20 cellular contexts compared by ENCODE assay signal in genomic region chr15:55230953-55231352, GRCh38. TPM values are rescaled to one million over a fixed set of nuclear protein-coding genes. Genes with fewer than 3 reads are reported as not detected.
A peak's percentile ranks its signal among the peaks of the same experiment; 100 is the strongest.
DNase-seq lines count a peak whose midpoint lies in the region; ATAC-seq, FAIRE-seq and TF ChIP-seq lines count a peak whose summit lies in the region.
"Had no signal": no experiment of that assay in that cellular context is flagged by ENCODE, and none has a peak within 500 bp of the region (broad histone marks: within the 10 kb centered on the region; RNA-seq: fewer than 3 reads in every experiment).

No MANE protein-coding gene starts in this region.

- peaks cover 51% of the 10 kb centered on the region for H3K79me2 ChIP-seq in K562 (ENCODE audit: control insufficient read depth, insufficient read depth, low read length)

- no peaks in the 10 kb centered on the region for H3K9me3 Mint-ChIP-seq in activated T-cell treated with anti-CD3 and anti-CD28 coated beads, Interleukin-2, amount 50 U/mL, for 24 hours
- H3K9me3 Mint-ChIP-seq in natural killer cell treated with Interleukin-12 subunit alpha and Interleukin-12 subunit beta and Interleukin-15 and Interleukin-18, amount 100 ng/mL, for 72 hours: no peaks in the 10 kb centered on the region
- H3K9me3 Mint-ChIP-seq: CD14-positive monocyte had no signal

- H3K27me3 ChIP-seq in HL-60 (ENCODE audit: insufficient read depth, poor library complexity, severe bottlenecking): no peaks in the 10 kb centered on the region
- no peaks in the 10 kb centered on the region for H3K27me3 ChIP-seq in K562 (ENCODE audit: control insufficient read depth in 2 of 2, insufficient read depth in 2 of 2, low read length in 2 of 2)

- H3K36me3 Mint-ChIP-seq in activated T-cell treated with anti-CD3 and anti-CD28 coated beads, Interleukin-2, amount 50 U/mL, for 24 hours (ENCODE audit: low read depth): peaks cover 92% of the 10 kb centered on the region
- H3K36me3 Mint-ChIP-seq in natural killer cell treated with Interleukin-12 subunit alpha and Interleukin-12 subunit beta and Interleukin-15 and Interleukin-18, amount 100 ng/mL, for 72 hours: peaks cover 22% of the 10 kb centered on the region

- no peak for TF ChIP-seq POLR2A in K562 (conservative IDR thresholded peaks at IDR 0.05)

- no peak overlapping the region for H3K4me3 ChIP-seq in HL-60 (replicated peaks; ENCODE audit: insufficient read depth, low read length)
- no peak overlapping the region for H3K4me3 ChIP-seq in K562

- H3K27ac ChIP-seq in HL-60 (replicated peaks) (peak overlapping the region; percentile 26), K562 (ENCODE audit: extremely low read depth, low read depth, low read length) (no peak overlapping the region)

- TF ChIP-seq EP300 in K562 (IDR thresholded peaks at IDR 0.05; ENCODE audit: low read length): no peak

- TF ChIP-seq RAD21 in K562 (CRISPR knock-in tag; conservative IDR thresholded peaks at IDR 0.05 in 1 of 2, IDR thresholded peaks at IDR 0.05 in 1 of 2): no peak

- no peaks in the 10 kb centered on the region for H3K9me1 ChIP-seq in K562 (ENCODE audit: control insufficient read depth, insufficient read depth, low read length)

- POLR2A ChIA-PET in K562 (lab: Yijun Ruan, JAX): interaction anchor here (0.6 to 2.2 kb wide), 5 partner anchors 9 to 499 kb away, joined by 3 to 7 read pairs (median 3); partner anchors contain the start of gene RSL24D1

- no peak overlapping the region for H3K9ac ChIP-seq in K562 (ENCODE audit: insufficient read depth in 1 of 2, low read depth in 2 of 2, low read length in 2 of 2)

- BruUV-seq in K562 (replicated peaks; lab: Mats Ljungman, UMichigan): no TSS peak

- H3K4me3 Mint-ChIP-seq in activated T-cell treated with anti-CD3 and anti-CD28 coated beads, Interleukin-2, amount 50 U/mL, for 24 hours: no peak overlapping the region
- peak overlapping the region; percentile 67 for H3K4me3 Mint-ChIP-seq in natural killer cell treated with Interleukin-12 subunit alpha and Interleukin-12 subunit beta and Interleukin-15 and Interleukin-18, amount 100 ng/mL, for 72 hours
- H3K4me3 Mint-ChIP-seq: B cell, CD14-positive monocyte had no signal

- WGBS in K562 (ENCODE audit: insufficient coverage, low coverage, missing lambda C conversion rate): 86% methylated on average over 1 of the region's 1 CpG

- H3K4me2 ChIP-seq in K562 (ENCODE audit: insufficient read depth, low read length): no peak overlapping the region

- FAIRE-seq in K562 (lab: Jason Lieb, UNC) (no peak), RCC 7860 (lab: Jason Lieb, UNC) (no peak)
- FAIRE-seq: H54 had no signal

- peaks cover 44% of the 10 kb centered on the region for H3K4me1 Mint-ChIP-seq in activated T-cell treated with anti-CD3 and anti-CD28 coated beads, Interleukin-2, amount 50 U/mL, for 24 hours (ENCODE audit: low read depth)
- peaks cover 29 to 30% of the 10 kb centered on the region in 2 donors for H3K4me1 Mint-ChIP-seq in natural killer cell treated with Interleukin-12 subunit alpha and Interleukin-12 subunit beta and Interleukin-15 and Interleukin-18, amount 100 ng/mL, for 72 hours (ENCODE audit: low read depth in 2 of 2)
- H3K4me1 Mint-ChIP-seq: B cell had no signal

- no peaks in the 10 kb centered on the region for H3K27me3 Mint-ChIP-seq in activated T-cell treated with anti-CD3 and anti-CD28 coated beads, Interleukin-2, amount 50 U/mL, for 24 hours
- no peaks in the 10 kb centered on the region for H3K27me3 Mint-ChIP-seq in natural killer cell treated with Interleukin-12 subunit alpha and Interleukin-12 subunit beta and Interleukin-15 and Interleukin-18, amount 100 ng/mL, for 72 hours
- H3K27me3 Mint-ChIP-seq: B cell had no signal

- H4K20me1 ChIP-seq in K562 (replicated peaks; ENCODE audit: control insufficient read depth, insufficient read depth, low read length): no peaks in the 10 kb centered on the region

- TF ChIP-seq CTCF in HL-60 (IDR thresholded peaks at IDR 0.05; ENCODE audit: insufficient read depth, low read length) (no peak), K562 (IDR thresholded peaks at IDR 0.05 in 2 of 3, conservative IDR thresholded peaks at IDR 0.05 in 1 of 3; ENCODE audit: insufficient read depth in 2 of 3, low read depth in 1 of 3, low read length in 3 of 3) (no peak)

- no peak for DNase-seq in activated T-cell treated with anti-CD3 and anti-CD28 coated beads, Interleukin-2, amount 50 U/mL, for 24 hours
- DNase-seq in activated T-cell treated with anti-CD3 and anti-CD28 coated beads for 4 hours (no peak), HL-60 (ENCODE audit: low read depth in 1 of 2, low spot score in 1 of 2) (no peak), K562 (ENCODE audit: extremely low read depth in 1 of 4, low spot score in 3 of 4) (no peak), RCC 7860 (ENCODE audit: low spot score) (no peak), NCI-H1048 (lab: John Stamatoyannopoulos, UW) (no peak)
- no peak for DNase-seq in natural killer cell treated with Interleukin-12 subunit alpha and Interleukin-12 subunit beta and Interleukin-15 and Interleukin-18, amount 100 ng/mL, for 72 hours (ENCODE audit: low spot score)
- DNase-seq: COR-L47, DMS79, IMR-90, NCI-H1694, NCI-H2081 treated with DMSO at 0.1 percent for 48 hours, NCI-H2171 treated with DMSO at 0.1 percent for 48 hours, NCI-H524 treated with DMSO at 0.1 percent for 48 hours, OCI-M1, Right ventricle myocardium superior had no signal

- CTCF ChIA-PET in K562 (lab: Yijun Ruan, JAX; ENCODE audit: low intra/inter-chr PET ratio): no interaction called here

- H2AFZ ChIP-seq in K562 (ENCODE audit: low read depth, low read length): no peak overlapping the region

- peak overlapping the region; percentile 48 for H3K27ac Mint-ChIP-seq in activated T-cell treated with anti-CD3 and anti-CD28 coated beads, Interleukin-2, amount 50 U/mL, for 24 hours
- H3K27ac Mint-ChIP-seq in natural killer cell treated with Interleukin-12 subunit alpha and Interleukin-12 subunit beta and Interleukin-15 and Interleukin-18, amount 100 ng/mL, for 72 hours: peak overlapping the region in 1 of 2 donors; percentile 82
- H3K27ac Mint-ChIP-seq: B cell had no signal

- intact Hi-C loops in K562 (cut with micrococcal nuclease): no loop called here

- no peaks in the 10 kb centered on the region for H3K9me3 ChIP-seq in K562 (replicated peaks; ENCODE audit: control insufficient read depth, insufficient read depth, low read depth, low read length)

- peaks cover 74% of the 10 kb centered on the region for H3K36me3 ChIP-seq in K562 (ENCODE audit: control insufficient read depth, insufficient read depth, low read length)

- in situ Hi-C loops in K562 (cut with MboI): no loop called here

- H3K4me1 ChIP-seq in K562 (replicated peaks in 1 of 2; ENCODE audit: control insufficient read depth in 2 of 2, insufficient read depth in 2 of 2, low read length in 2 of 2): peaks cover 4 to 11% of the 10 kb centered on the region in 2 experiments; a peak in 2 of 5 replicates

- ATAC-seq in K562 (no peak), esophagus mucosa (no peak)
- no peak for ATAC-seq in natural killer cell treated with Interleukin-12 subunit alpha and Interleukin-12 subunit beta and Interleukin-15 and Interleukin-18, amount 100 ng/mL, for 72 hours

TF ChIP-seq in K562, 482 proteins besides CTCF, POLR2A, EP300 and RAD21 (continues in another document):
- TF ChIP-seq DNMT1 (IDR thresholded peaks at IDR 0.05): no peak
- TF ChIP-seq SMAD1 (IDR thresholded peaks at IDR 0.05; ENCODE audit: low read depth, low read length, partially characterized antibody): no peak
- no peak for TF ChIP-seq ZNF561 (CRISPR knock-in tag; conservative IDR thresholded peaks at IDR 0.05)

RNA-seq across cellular contexts. Expression of gene RSL24D1, which starts 34.2 kb away (rescaled TPM):
- total RNA-seq in K562 (2011; cell fraction: chromatin; rRNA removed; ENCODE audit: low replicate concordance): 26.5 and 73.3 TPM in 2 replicates
- 25.2 and 27.1 TPM in 2 replicates for total RNA-seq in K562 (2011; cell fraction: nucleolus; rRNA removed)
- 54.3 and 90.4 TPM in 2 replicates for total RNA-seq in K562 (2011; cell fraction: nucleoplasm; rRNA removed)
- total RNA-seq in K562 (2014; rRNA removed): 121 and 134 TPM in 2 replicates
- total RNA-seq in K562 (2014; rRNA removed; fragmentation: Illumina TruSeq; extraction: Trizol): 260 and 317 TPM in 2 replicates
- total RNA-seq in K562 (2015; rRNA removed; fragmentation: Illumina TruSeq; extraction: Trizol): 121 and 133 TPM in 2 replicates
- total RNA-seq in K562 (2021): 175 TPM in 2 replicates
- polyA plus RNA-seq in K562 (2011; rRNA removed): 184 and 226 TPM in 2 replicates
- polyA plus RNA-seq in K562 (2011; cell fraction: cytosol; rRNA removed): 16.4 and 66.5 TPM in 2 replicates
- 16.0 and 43.1 TPM in 2 replicates for polyA plus RNA-seq in K562 (2011; cell fraction: nucleus; rRNA removed)
- polyA plus RNA-seq in K562 (2012): 148 and 281 TPM in 2 replicates
- 158 and 163 TPM in 2 replicates for polyA plus RNA-seq in K562 (2014; fragmentation: Illumina TruSeq; extraction: Trizol)
- 100 to 1,000 TPM; 272 to 324 TPM for polyA plus RNA-seq in K562 (2014; fragmentation: Nextera tagmentation; extraction: Ambion mirVana)
- polyA plus RNA-seq in K562 (2014; rRNA removed): 194 and 223 TPM in 2 replicates
- 91.4 and 126 TPM in 2 replicates for polyA minus RNA-seq in K562 (2011; rRNA and poly(A)+ RNA removed)
- 36.3 and 46.4 TPM in 2 replicates for polyA minus RNA-seq in K562 (2011; cell fraction: cytosol; rRNA and poly(A)+ RNA removed)
- 39.9 and 87.9 TPM in 2 replicates for polyA minus RNA-seq in K562 (2011; cell fraction: nucleus; rRNA and poly(A)+ RNA removed)
- total RNA-seq in natural killer cell treated with Interleukin-12 subunit alpha and Interleukin-12 subunit beta and Interleukin-15 and Interleukin-18, amount 100 ng/mL, for 72 hours: 10 to 100 TPM; 76.0 to 76.1 TPM
- 47.7 TPM for total RNA-seq in esophagus mucosa

RNA-seq across cellular contexts. Expression of gene RAB27A, which starts 58.7 kb away (rescaled TPM):
- total RNA-seq in K562 (2011; cell fraction: chromatin; rRNA removed; ENCODE audit: low replicate concordance): 30.2 and 106 TPM in 2 replicates
- total RNA-seq in K562 (2011; cell fraction: nucleolus; rRNA removed): 15.7 and 21.6 TPM in 2 replicates
- 67.8 and 109 TPM in 2 replicates for total RNA-seq in K562 (2011; cell fraction: nucleoplasm; rRNA removed)
- total RNA-seq in K562 (2014; rRNA removed): 44.7 and 46.7 TPM in 2 replicates
- 80.4 and 103 TPM in 2 replicates for total RNA-seq in K562 (2014; rRNA removed; fragmentation: Illumina TruSeq; extraction: Trizol)
- 31.4 and 31.5 TPM in 2 replicates for total RNA-seq in K562 (2015; rRNA removed; fragmentation: Illumina TruSeq; extraction: Trizol)
- total RNA-seq in K562 (2021): 85.9 and 90.2 TPM in 2 replicates
- polyA plus RNA-seq in K562 (2011; rRNA removed): 145 and 171 TPM in 2 replicates
- polyA plus RNA-seq in K562 (2011; cell fraction: cytosol; rRNA removed): 37.8 and 101 TPM in 2 replicates
- polyA plus RNA-seq in K562 (2011; cell fraction: nucleus; rRNA removed): 27.7 and 51.9 TPM in 2 replicates
- polyA plus RNA-seq in K562 (2012): 57.6 and 84.6 TPM in 2 replicates
- 128 TPM in 2 replicates for polyA plus RNA-seq in K562 (2014; fragmentation: Illumina TruSeq; extraction: Trizol)
- 10 to 100 TPM; 55.1 to 59.3 TPM for polyA plus RNA-seq in K562 (2014; fragmentation: Nextera tagmentation; extraction: Ambion mirVana)
- polyA plus RNA-seq in K562 (2014; rRNA removed): 113 and 118 TPM in 2 replicates
- polyA minus RNA-seq in K562 (2011; rRNA and poly(A)+ RNA removed): 142 and 170 TPM in 2 replicates
- polyA minus RNA-seq in K562 (2011; cell fraction: cytosol; rRNA and poly(A)+ RNA removed): 39.3 and 46.7 TPM in 2 replicates
- 15.1 and 33.4 TPM in 2 replicates for polyA minus RNA-seq in K562 (2011; cell fraction: nucleus; rRNA and poly(A)+ RNA removed)
- total RNA-seq in natural killer cell treated with Interleukin-12 subunit alpha and Interleukin-12 subunit beta and Interleukin-15 and Interleukin-18, amount 100 ng/mL, for 72 hours: 100 to 1,000 TPM; 136 to 243 TPM
- total RNA-seq in esophagus mucosa: 12.6 TPM
